ENCODE assay signal across 9 cellular contexts in the genomic region with DNA sequence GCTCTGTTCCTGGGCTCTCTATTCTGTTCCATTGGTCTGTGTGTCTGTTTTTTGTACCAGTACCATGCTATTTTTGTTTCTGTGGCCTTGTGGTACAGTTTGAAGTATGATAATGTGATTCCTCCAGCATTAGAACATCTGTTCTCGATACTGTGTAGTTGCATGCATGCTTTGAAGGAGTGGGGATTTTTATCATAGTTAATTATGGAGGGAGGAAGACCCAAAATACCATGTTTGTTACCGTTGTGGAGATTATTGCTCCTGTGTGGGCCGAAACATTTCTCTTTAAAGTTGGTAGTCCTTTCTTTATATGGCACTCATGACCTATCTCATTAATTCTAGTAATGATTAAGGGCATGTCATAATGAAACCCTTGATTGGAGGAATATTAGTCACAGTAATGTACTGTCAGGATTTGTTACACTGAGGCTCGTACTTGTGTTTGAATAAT.
DNase-seq lines count a peak whose midpoint lies in the region; ATAC-seq and TF ChIP-seq lines count a peak whose summit lies in the region.
"Had no signal": no experiment of that assay in that cellular context is flagged by ENCODE, and none has a peak within 500 bp of the region (broad histone marks: within the 10 kb centered on the region; RNA-seq: fewer than 3 reads in every experiment).

No MANE protein-coding gene starts in this region.

- peaks cover 1% of the 10 kb centered on the region for H3K9me3 Mint-ChIP-seq in memory B cell

- H3K4me3 Mint-ChIP-seq in memory B cell = no peak overlapping the region

- H3K4me1 Mint-ChIP-seq in memory B cell = peaks cover 9% of the 10 kb centered on the region

- TF ChIP-seq CTCF in upper lobe of right lung (IDR thresholded peaks at IDR 0.05) = no peak

- no peaks in the 10 kb centered on the region for H3K27me3 ChIP-seq in upper lobe of right lung

- DNase-seq in memory B cell (ENCODE audit: low spot score in 2 of 2) = no peak
- no peak for DNase-seq in upper lobe of right lung
- DNase-seq in NCI-H748 treated with DMSO at 0.1 percent for 48 hours (lab: John Stamatoyannopoulos, UW) = no peak
- DNase-seq in activated gamma-delta T cell treated with Interleukin-2 at 50 U/mL for 16 hours = no peak
- DNase-seq in AG08396 (ENCODE audit: low spot score) = no peak
- DNase-seq: activated naive CD4-positive, alpha-beta T cell treated with anti-CD3 and anti-CD28 coated beads, Interleukin-2, amount 50 U/mL, for 16 hours had no signal

- no peaks in the 10 kb centered on the region for H3K36me3 ChIP-seq in upper lobe of right lung

- no peak overlapping the region for H3K27ac ChIP-seq in upper lobe of right lung

- H3K4me3 ChIP-seq in upper lobe of right lung = no peak overlapping the region

- H3K27ac Mint-ChIP-seq in memory B cell = peak overlapping the region; percentile 33

- ATAC-seq in GM18861 (IDR thresholded peaks at IDR 0.05; ENCODE audit: unreplicated experiment) (peak; percentile 89), GM21717 (IDR thresholded peaks at IDR 0.05; ENCODE audit: unreplicated experiment) (peak; percentile 85), HG03571 (IDR thresholded peaks at IDR 0.05; ENCODE audit: unreplicated experiment) (peak; percentile 88), memory B cell (ENCODE audit: low read depth) (no peak), upper lobe of right lung (no peak)

- no peaks in the 10 kb centered on the region for H3K27me3 Mint-ChIP-seq in memory B cell

- H3K9me3 ChIP-seq in upper lobe of right lung = no peaks in the 10 kb centered on the region

- peaks cover 49% of the 10 kb centered on the region for H3K36me3 Mint-ChIP-seq in memory B cell

- peaks cover 17% of the 10 kb centered on the region for H3K4me1 ChIP-seq in upper lobe of right lung

- intact Hi-C loops in upper lobe of right lung (cut with DNase I) = no loop called here

Comparison
In these comparisons a context has a peak if more than half of its experiments do, and no peak if none do; other contexts are left out.
1. ATAC-seq: peak in GM18861 (single experiment), GM21717 (single experiment) and HG03571 (single experiment); none in memory B cell (single experiment) and upper lobe of right lung (single experiment).